In genomic region chr9:303502-303901, GRCh38 we compare ENCODE assay signal across 18 cellular contexts.
A peak's percentile ranks its signal among the peaks of the same experiment; 100 is the strongest.
DNase-seq lines count a peak whose midpoint lies in the region; ATAC-seq, FAIRE-seq and TF ChIP-seq lines count a peak whose summit lies in the region.
"Had no signal": no experiment of that assay in that cellular context is flagged by ENCODE, and none has a peak within 500 bp of the region (broad histone marks: within the 10 kb centered on the region; RNA-seq: fewer than 3 reads in every experiment).

No MANE protein-coding gene starts in this region.

- no peak overlapping the region for H2BK5ac ChIP-seq in mesenchymal stem cell (ENCODE audit: low read depth, low read length, poor library complexity, severe bottlenecking)

- no peak for TF ChIP-seq RAD21 in HepG2 (CRISPR knock-in tag; IDR thresholded peaks at IDR 0.05)

- H3K14ac ChIP-seq in mesenchymal stem cell (ENCODE audit: low read length in 2 of 2), result no peak overlapping the region

- no peak overlapping the region for H4K8ac ChIP-seq in mesenchymal stem cell (ENCODE audit: low read length)

- 62% methylated on average over 5 of the region's 5 CpGs for WGBS in HepG2 (ENCODE audit: low lambda C conversion rate)
- 89% methylated on average over 5 of the region's 5 CpGs for WGBS in right lobe of liver (ENCODE audit: insufficient coverage, low coverage, low lambda C conversion rate, missing lambda C conversion rate)
- 86% methylated on average over 5 of the region's 5 CpGs for WGBS in esophagus muscularis mucosa
- no CpG with 5 or more reads among the region's 5 CpGs for WGBS in mesenchymal stem cell

- no peak overlapping the region for H2BK120ac ChIP-seq in mesenchymal stem cell (ENCODE audit: low read depth, low read length)

- no peak overlapping the region for H3K4me3 ChIP-seq in HepG2 (replicated peaks in 1 of 3; ENCODE audit: insufficient read depth in 1 of 3, low read depth in 2 of 3, low read length in 3 of 3)
- H3K4me3 ChIP-seq in right lobe of liver, result no peak overlapping the region
- H3K4me3 ChIP-seq in esophagus muscularis mucosa, result no peak overlapping the region
- no peak overlapping the region for H3K4me3 ChIP-seq in gastrocnemius medialis
- H3K4me3 ChIP-seq in mesenchymal stem cell (ENCODE audit: insufficient read depth in 1 of 2, low read depth in 1 of 2, low read length in 2 of 2), result no peak overlapping the region
- H3K4me3 ChIP-seq: SJCRH30 had no signal

- no peak overlapping the region for H2AFZ ChIP-seq in HepG2 (ENCODE audit: low read length)
- no peak overlapping the region for H2AFZ ChIP-seq in mesenchymal stem cell (ENCODE audit: low read depth, low read length)

- H3K4me1 ChIP-seq in HepG2 (ENCODE audit: insufficient read depth, low read length) (no peaks in the 10 kb centered on the region), right lobe of liver (no peaks in the 10 kb centered on the region), esophagus muscularis mucosa (peaks cover 0 to 16% (median 11%) of the 10 kb centered on the region in 4 donors), gastrocnemius medialis (no peaks in the 10 kb centered on the region), mesenchymal stem cell (ENCODE audit: control insufficient read depth, insufficient read depth, low read depth, low read length) (no peaks in the 10 kb centered on the region)
- H3K4me1 ChIP-seq: Caco-2, SJCRH30 had no signal

- H3K4me3 Mint-ChIP-seq in IgD-negative memory B cell (no peak overlapping the region), type B pancreatic cell (no peak overlapping the region)

- no peak overlapping the region for H3K4ac ChIP-seq in mesenchymal stem cell (ENCODE audit: low read depth in 1 of 2, low read length in 2 of 2)

- no peak overlapping the region for H3K27ac ChIP-seq in HepG2 (ENCODE audit: extremely low read length, insufficient read depth, low read length)
- no peak overlapping the region for H3K27ac ChIP-seq in right lobe of liver
- H3K27ac ChIP-seq in esophagus muscularis mucosa (replicated peaks in 1 of 4), result peak overlapping the region; percentile 73 to 76 (median 74)
- H3K27ac ChIP-seq in gastrocnemius medialis, result no peak overlapping the region
- H3K27ac ChIP-seq in mesenchymal stem cell (ENCODE audit: low read length, poor library complexity, severe bottlenecking), result no peak overlapping the region
- H3K27ac ChIP-seq: SJCRH30 had no signal

- H3K23ac ChIP-seq in mesenchymal stem cell (ENCODE audit: low read length in 2 of 2), result no peak overlapping the region

- H3K27ac Mint-ChIP-seq in IgD-negative memory B cell, result peak overlapping the region in 2 of 3 donors; percentile 1 to 8
- peak overlapping the region; percentile 98 for H3K27ac Mint-ChIP-seq in type B pancreatic cell

- no peak overlapping the region for H2BK15ac ChIP-seq in mesenchymal stem cell (ENCODE audit: low read depth, poor library complexity, severe bottlenecking)

- intact Hi-C loops in HepG2 (cut with micrococcal nuclease; ENCODE audit: unreplicated experiment) (no loop called here), right lobe of liver (cut with DNase I) (no loop called here), esophagus muscularis mucosa (cut with DNase I) (loop anchor here (5.0 kb wide), 1 partner anchor 86 kb away; no protein-coding TSS in a partner anchor), gastrocnemius medialis (cut with DNase I; ENCODE audit: low total_unique reads) (no loop called here)

- H4K20me1 ChIP-seq in HepG2 (ENCODE audit: insufficient read depth, low read length), result no peaks in the 10 kb centered on the region

- ATAC-seq in HepG2 (no peak), right lobe of liver (no peak), gastrocnemius medialis (no peak)
- ATAC-seq: Panc1 had no signal

- CTCF ChIA-PET in HepG2 (lab: Yijun Ruan, JAX; ENCODE audit: low intra/inter-chr PET ratio, low total read pairs), result no interaction called here

- BruUV-seq in HepG2 (replicated peaks; lab: Mats Ljungman, UMichigan), result no TSS peak

- no peaks in the 10 kb centered on the region for H3K79me2 ChIP-seq in HepG2 (ENCODE audit: insufficient read depth, low read length)

- FAIRE-seq in HepG2 (lab: Jason Lieb, UNC), result no peak

- no peaks in the 10 kb centered on the region for H3K79me1 ChIP-seq in mesenchymal stem cell (replicated peaks; ENCODE audit: low read length, poor library complexity, severe bottlenecking)

- TF ChIP-seq EP300 in HepG2 (IDR thresholded peaks at IDR 0.05; ENCODE audit: low read depth in 2 of 2, low read length in 2 of 2) (no peak), HepG2 (CRISPR knock-in tag; IDR thresholded peaks at IDR 0.05; ENCODE audit: borderline replicate concordance) (no peak), esophagus muscularis mucosa (IDR thresholded peaks at IDR 0.05) (no peak)

- peaks cover 3 to 7% (median 5%) of the 10 kb centered on the region in 3 donors for H3K4me1 Mint-ChIP-seq in IgD-negative memory B cell
- peaks cover 8% of the 10 kb centered on the region for H3K4me1 Mint-ChIP-seq in type B pancreatic cell (ENCODE audit: unreplicated experiment)

- DNase-seq in HepG2 (ENCODE audit: low spot score) (no peak), right lobe of liver (no peak), esophagus muscularis mucosa (ENCODE audit: extremely low spot score) (no peak), type B pancreatic cell (ENCODE audit: extremely low spot score, unreplicated experiment) (no peak), gastrocnemius medialis (no peak), mesenchymal stem cell (no peak)
- DNase-seq: ACHN, C1 segment of cervical spinal cord, Caco-2, GDM1, KBM-7, NCI-H1105 treated with DMSO at 0.1 percent for 48 hours, NCI-H1694, NCI-H2227 treated with DMSO at 0.1 percent for 48 hours, NCI-H510A treated with DMSO at 0.1 percent for 48 hours, SJCRH30 had no signal

- TF ChIP-seq POLR2A in HepG2 (IDR thresholded peaks at IDR 0.05; ENCODE audit: insufficient read depth in 1 of 2, low read depth in 2 of 2, low read length in 2 of 2) (no peak), right lobe of liver (IDR thresholded peaks at IDR 0.05) (no peak), esophagus muscularis mucosa (IDR thresholded peaks at IDR 0.05; ENCODE audit: low read depth) (no peak), gastrocnemius medialis (IDR thresholded peaks at IDR 0.05) (no peak)

- no peak overlapping the region for H3K18ac ChIP-seq in mesenchymal stem cell (ENCODE audit: low read depth in 1 of 2, low read length in 2 of 2)

- H3K9me3 ChIP-seq in HepG2 (ENCODE audit: low read length) (no peaks in the 10 kb centered on the region), right lobe of liver (no peaks in the 10 kb centered on the region), esophagus muscularis mucosa (no peaks in the 10 kb centered on the region), gastrocnemius medialis (no peaks in the 10 kb centered on the region), mesenchymal stem cell (ENCODE audit: control insufficient read depth, low read length) (no peaks in the 10 kb centered on the region)
- H3K9me3 ChIP-seq: Caco-2, SJCRH30 had no signal

- no peak overlapping the region for H2AK5ac ChIP-seq in mesenchymal stem cell (ENCODE audit: low read length, severe bottlenecking)

- H3K9ac ChIP-seq in HepG2 (ENCODE audit: insufficient read depth, low read depth, low read length), result no peak overlapping the region
- no peak overlapping the region for H3K9ac ChIP-seq in mesenchymal stem cell (ENCODE audit: low read length)

- H4K91ac ChIP-seq in mesenchymal stem cell (ENCODE audit: low read length), result no peak overlapping the region

- in situ Hi-C loops in HepG2 (cut with HindIII; ENCODE audit: extremely low pct_ligation_motif_present, low pct_unique_long_range_greater_than_20kb) (no loop called here), gastrocnemius medialis (cut with MboI; ENCODE audit: low sequenced_read_pairs in 4 of 4) (no loop called here)

- peaks cover 5% of the 10 kb centered on the region for H3K36me3 Mint-ChIP-seq in IgD-negative memory B cell
- H3K36me3 Mint-ChIP-seq in type B pancreatic cell, result no peaks in the 10 kb centered on the region

- TF ChIP-seq CTCF in HepG2 (CRISPR knock-in tag; IDR thresholded peaks at IDR 0.05) (no peak), right lobe of liver (IDR thresholded peaks at IDR 0.05) (no peak), esophagus muscularis mucosa (IDR thresholded peaks at IDR 0.05) (no peak), type B pancreatic cell (conservative IDR thresholded peaks at IDR 0.05) (no peak), gastrocnemius medialis (IDR thresholded peaks at IDR 0.05 in 4 of 5, conservative IDR thresholded peaks at IDR 0.05 in 1 of 5) (no peak)

- no peaks in the 10 kb centered on the region for H3K27me3 ChIP-seq in HepG2 (ENCODE audit: control insufficient read depth in 1 of 2, insufficient read depth in 2 of 2, low read length in 2 of 2)
- H3K27me3 ChIP-seq in right lobe of liver, result no peaks in the 10 kb centered on the region
- no peaks in the 10 kb centered on the region for H3K27me3 ChIP-seq in esophagus muscularis mucosa
- no peaks in the 10 kb centered on the region for H3K27me3 ChIP-seq in gastrocnemius medialis
- no peaks in the 10 kb centered on the region for H3K27me3 ChIP-seq in mesenchymal stem cell (ENCODE audit: control insufficient read depth in 1 of 2, insufficient read depth in 1 of 2, low read length in 2 of 2)
- H3K27me3 ChIP-seq: SJCRH30 had no signal

- H3K27me3 Mint-ChIP-seq in IgD-negative memory B cell (no peaks in the 10 kb centered on the region), type B pancreatic cell (no peaks in the 10 kb centered on the region)

- H3K9me3 Mint-ChIP-seq in IgD-negative memory B cell, result no peaks in the 10 kb centered on the region
- no peaks in the 10 kb centered on the region for H3K9me3 Mint-ChIP-seq in type B pancreatic cell

- POLR2A ChIA-PET in HepG2 (lab: Yijun Ruan, JAX), result no interaction called here

- H3K36me3 ChIP-seq in HepG2 (replicated peaks in 1 of 2; ENCODE audit: control insufficient read depth in 1 of 2, insufficient read depth in 2 of 2, low read length in 2 of 2) (no peaks in the 10 kb centered on the region), right lobe of liver (peaks cover 0 to 2% (median 0%) of the 10 kb centered on the region in 4 donors), esophagus muscularis mucosa (no peaks in the 10 kb centered on the region), gastrocnemius medialis (no peaks in the 10 kb centered on the region), mesenchymal stem cell (ENCODE audit: control insufficient read depth in 1 of 2, insufficient read depth in 2 of 2, low read depth in 1 of 2, low read length in 2 of 2) (no peaks in the 10 kb centered on the region)
- H3K36me3 ChIP-seq: SJCRH30 had no signal

- no peak overlapping the region for H2BK12ac ChIP-seq in mesenchymal stem cell (ENCODE audit: low read length in 2 of 2)

- H3K4me2 ChIP-seq in HepG2 (ENCODE audit: low read depth, low read length), result no peak overlapping the region
- H3K4me2 ChIP-seq in mesenchymal stem cell (ENCODE audit: low read length, poor library complexity, severe bottlenecking), result no peak overlapping the region

TF ChIP-seq in HepG2, 621 proteins besides CTCF, POLR2A, EP300 and RAD21:
- TF ChIP-seq ZSCAN12 (CRISPR knock-in tag; IDR thresholded peaks at IDR 0.05) (no peak), ZNF274 (CRISPR knock-in tag; IDR thresholded peaks at IDR 0.05) (no peak), ATF7 (IDR thresholded peaks at IDR 0.05) (peak; percentile 58), ATF7 (CRISPR knock-in tag; IDR thresholded peaks at IDR 0.05) (no peak), CREB1 (IDR thresholded peaks at IDR 0.05) (peak; percentile 82), CREB1 (CRISPR knock-in tag; IDR thresholded peaks at IDR 0.05) (no peak)

Comparison
In these comparisons a context has a peak if more than half of its experiments do, and no peak if none do; other contexts are left out.
1. H3K27ac ChIP-seq: peak in esophagus muscularis mucosa (4 of 4); none in HepG2 (single experiment), right lobe of liver (0 of 3), gastrocnemius medialis (0 of 4) and mesenchymal stem cell (single experiment).